In the genomic region with DNA sequence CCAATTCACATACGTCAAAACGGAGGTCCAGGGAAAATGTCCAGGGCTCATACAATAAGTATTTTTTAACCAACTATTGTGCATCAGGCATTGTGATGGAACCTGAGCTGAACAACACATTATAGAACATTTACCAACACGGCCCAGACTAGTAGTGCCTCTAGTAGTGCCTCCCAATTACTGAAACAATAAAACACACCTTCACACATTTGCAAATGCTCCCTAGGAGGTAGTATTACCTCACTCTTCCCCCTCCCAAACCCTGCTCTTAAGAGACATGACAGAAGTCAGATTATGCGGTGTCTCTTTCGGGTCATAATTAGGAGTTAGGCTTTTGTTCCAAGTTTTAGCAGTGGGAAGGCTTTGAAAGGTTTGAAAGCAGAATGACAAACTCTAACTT, we compare ENCODE assay signal across 1 cellular context.
TF ChIP-seq lines count a peak whose summit lies in the region.

No MANE protein-coding gene starts in this region.

TF ChIP-seq in HEK293, 187 proteins besides CTCF, POLR2A, EP300 and RAD21 (continued from another document):
- TF ChIP-seq, protein P1, sequence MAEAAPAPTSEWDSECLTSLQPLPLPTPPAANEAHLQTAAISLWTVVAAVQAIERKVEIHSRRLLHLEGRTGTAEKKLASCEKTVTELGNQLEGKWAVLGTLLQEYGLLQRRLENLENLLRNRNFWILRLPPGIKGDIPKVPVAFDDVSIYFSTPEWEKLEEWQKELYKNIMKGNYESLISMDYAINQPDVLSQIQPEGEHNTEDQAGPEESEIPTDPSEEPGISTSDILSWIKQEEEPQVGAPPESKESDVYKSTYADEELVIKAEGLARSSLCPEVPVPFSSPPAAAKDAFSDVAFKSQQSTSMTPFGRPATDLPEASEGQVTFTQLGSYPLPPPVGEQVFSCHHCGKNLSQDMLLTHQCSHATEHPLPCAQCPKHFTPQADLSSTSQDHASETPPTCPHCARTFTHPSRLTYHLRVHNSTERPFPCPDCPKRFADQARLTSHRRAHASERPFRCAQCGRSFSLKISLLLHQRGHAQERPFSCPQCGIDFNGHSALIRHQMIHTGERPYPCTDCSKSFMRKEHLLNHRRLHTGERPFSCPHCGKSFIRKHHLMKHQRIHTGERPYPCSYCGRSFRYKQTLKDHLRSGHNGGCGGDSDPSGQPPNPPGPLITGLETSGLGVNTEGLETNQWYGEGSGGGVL (tag by site-specific recombination; IDR thresholded peaks at IDR 0.05), result peak; percentile 43; the same call in 1 of the 2 replicates
- 0 out of 2 replicates have a peak, but pooled peaks have one; percentile 35 for TF ChIP-seq KLF8 (tag by site-specific recombination; IDR thresholded peaks at IDR 0.05)
- peak; percentile 56; the same call in 1 of the 2 replicates for TF ChIP-seq ZNF600 (tag by site-specific recombination; IDR thresholded peaks at IDR 0.05)
- TF ChIP-seq GLIS1 (tag by site-specific recombination; IDR thresholded peaks at IDR 0.05), result peak; percentile 86
- no peak for TF ChIP-seq REPIN1 (tag by site-specific recombination; IDR thresholded peaks at IDR 0.05; ENCODE audit: low read depth)
- TF ChIP-seq, protein P2, sequence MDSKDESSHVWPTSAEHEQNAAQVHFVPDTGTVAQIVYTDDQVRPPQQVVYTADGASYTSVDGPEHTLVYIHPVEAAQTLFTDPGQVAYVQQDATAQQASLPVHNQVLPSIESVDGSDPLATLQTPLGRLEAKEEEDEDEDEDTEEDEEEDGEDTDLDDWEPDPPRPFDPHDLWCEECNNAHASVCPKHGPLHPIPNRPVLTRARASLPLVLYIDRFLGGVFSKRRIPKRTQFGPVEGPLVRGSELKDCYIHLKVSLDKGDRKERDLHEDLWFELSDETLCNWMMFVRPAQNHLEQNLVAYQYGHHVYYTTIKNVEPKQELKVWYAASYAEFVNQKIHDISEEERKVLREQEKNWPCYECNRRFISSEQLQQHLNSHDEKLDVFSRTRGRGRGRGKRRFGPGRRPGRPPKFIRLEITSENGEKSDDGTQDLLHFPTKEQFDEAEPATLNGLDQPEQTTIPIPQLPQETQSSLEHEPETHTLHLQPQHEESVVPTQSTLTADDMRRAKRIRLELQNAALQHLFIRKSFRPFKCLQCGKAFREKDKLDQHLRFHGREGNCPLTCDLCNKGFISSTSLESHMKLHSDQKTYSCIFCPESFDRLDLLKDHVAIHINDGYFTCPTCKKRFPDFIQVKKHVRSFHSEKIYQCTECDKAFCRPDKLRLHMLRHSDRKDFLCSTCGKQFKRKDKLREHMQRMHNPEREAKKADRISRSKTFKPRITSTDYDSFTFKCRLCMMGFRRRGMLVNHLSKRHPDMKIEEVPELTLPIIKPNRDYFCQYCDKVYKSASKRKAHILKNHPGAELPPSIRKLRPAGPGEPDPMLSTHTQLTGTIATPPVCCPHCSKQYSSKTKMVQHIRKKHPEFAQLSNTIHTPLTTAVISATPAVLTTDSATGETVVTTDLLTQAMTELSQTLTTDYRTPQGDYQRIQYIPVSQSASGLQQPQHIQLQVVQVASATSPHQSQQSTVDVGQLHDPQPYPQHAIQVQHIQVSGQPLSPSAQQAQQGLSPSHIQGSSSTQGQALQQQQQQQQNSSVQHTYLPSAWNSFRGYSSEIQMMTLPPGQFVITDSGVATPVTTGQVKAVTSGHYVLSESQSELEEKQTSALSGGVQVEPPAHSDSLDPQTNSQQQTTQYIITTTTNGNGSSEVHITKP (tag by site-specific recombination; IDR thresholded peaks at IDR 0.05), result peak; percentile 12; the same call in 1 of the 2 replicates
- TF ChIP-seq SP7 (tag by site-specific recombination; IDR thresholded peaks at IDR 0.05), result peak; percentile 49
- 0 out of 2 replicates have a peak, but pooled peaks have one; percentile 36 for TF ChIP-seq ZNF24 (tag by site-specific recombination; IDR thresholded peaks at IDR 0.05)
